Comparison of ENCODE assay signal across 20 cellular contexts in genomic region chr1:34818862-34819261, GRCh38. TPM values are rescaled to one million over a fixed set of nuclear protein-coding genes. Genes with fewer than 3 reads are reported as not detected.
"Had no signal": no experiment of that assay in that cellular context is flagged by ENCODE, and none has a peak within 500 bp of the region (broad histone marks: within the 10 kb centered on the region; RNA-seq: fewer than 3 reads in every experiment).

No MANE protein-coding gene starts in this region.

RNA-seq across cellular contexts. Expression of gene GJA4, which starts 26.1 kb away (rescaled TPM):
- total RNA-seq: activated naive CD8-positive, alpha-beta T cell treated with anti-CD3 and anti-CD28 coated beads for 36 hours; activated naive CD8-positive, alpha-beta T cell treated with anti-CD3 and anti-CD28 coated beads, Interleukin-2, amount 10 ng/mL, durations not matched to agents 7 days and 5 days; activated T-helper 1 cell treated with anti-CD3 and anti-CD28 coated beads, Interleukin-12 subunit alpha, Interleukin-12 subunit beta, Interleukin-2, Interleukin-4 antibody, amounts not matched to agents 30 ng/mL and 10 ng/mL and 1 ng/mL, durations not matched to agents 14 hours and 24 hours and 36 hours; activated T-helper 17 cell treated with anti-CD3 and anti-CD28 coated beads, Interleukin-2, amount 50 U/mL, for 72 hours; activated T-helper 2 cell treated with anti-CD3 and anti-CD28 coated beads, Interferon-gamma antibody, Interleukin-2, Interleukin-4, amounts not matched to agents 10 μg/mL and 5 μg/mL and 100 μg/mL, durations not matched to agents 14 hours and 24 hours and 36 hours; astrocyte; bronchial epithelial cell had no signal
- polyA plus RNA-seq: cardiac muscle cell had no signal

RNA-seq across cellular contexts. Expression of gene GJB3, which starts 37.8 kb away (rescaled TPM):
- total RNA-seq: activated naive CD4-positive, alpha-beta T cell treated with anti-CD3 and anti-CD28 coated beads for 36 hours; activated naive CD4-positive, alpha-beta T cell treated with anti-CD3 and anti-CD28 coated beads, Interleukin-2, amount 50 U/mL, for 72 hours; activated naive CD8-positive, alpha-beta T cell treated with anti-CD3 and anti-CD28 coated beads for 36 hours; activated naive CD8-positive, alpha-beta T cell treated with anti-CD3 and anti-CD28 coated beads, Interleukin-2, amount 10 ng/mL, durations not matched to agents 7 days and 5 days; activated T-cell treated with anti-CD3 and anti-CD28 coated beads, Interleukin-2, amount 50 U/mL, for 4 hours; activated T-cell treated with anti-CD3 and anti-CD28 coated beads, Interleukin-2, amount 50 U/mL, for 72 hours; activated T-helper 1 cell treated with anti-CD3 and anti-CD28 coated beads, Interleukin-12 subunit alpha, Interleukin-12 subunit beta, Interleukin-2, Interleukin-4 antibody, amounts not matched to agents 30 ng/mL and 10 ng/mL and 1 ng/mL, durations not matched to agents 14 hours and 24 hours and 36 hours; activated T-helper 17 cell treated with anti-CD3 and anti-CD28 coated beads, Interleukin-2, amount 50 U/mL, for 72 hours; activated T-helper 2 cell treated with anti-CD3 and anti-CD28 coated beads, Interferon-gamma antibody, Interleukin-2, Interleukin-4, amounts not matched to agents 10 μg/mL and 5 μg/mL and 100 μg/mL, durations not matched to agents 14 hours and 24 hours and 36 hours; ascending aorta; cardiac muscle cell; cardiac septum; cerebellum; chondrocyte had no signal
- polyA plus RNA-seq: cardiac muscle cell had no signal

RNA-seq across cellular contexts. Expression of gene GJB4, which starts 59.3 kb away (rescaled TPM):
- total RNA-seq: activated naive CD4-positive, alpha-beta T cell treated with anti-CD3 and anti-CD28 coated beads for 36 hours; activated naive CD4-positive, alpha-beta T cell treated with anti-CD3 and anti-CD28 coated beads, Interleukin-2, amount 50 U/mL, for 72 hours; activated naive CD8-positive, alpha-beta T cell treated with anti-CD3 and anti-CD28 coated beads for 36 hours; activated naive CD8-positive, alpha-beta T cell treated with anti-CD3 and anti-CD28 coated beads, Interleukin-2, amount 10 ng/mL, durations not matched to agents 7 days and 5 days; activated T-cell treated with anti-CD3 and anti-CD28 coated beads, Interleukin-2, amount 50 U/mL, for 4 hours; activated T-cell treated with anti-CD3 and anti-CD28 coated beads, Interleukin-2, amount 50 U/mL, for 72 hours; activated T-helper 1 cell treated with anti-CD3 and anti-CD28 coated beads, Interleukin-12 subunit alpha, Interleukin-12 subunit beta, Interleukin-2, Interleukin-4 antibody, amounts not matched to agents 30 ng/mL and 10 ng/mL and 1 ng/mL, durations not matched to agents 14 hours and 24 hours and 36 hours; activated T-helper 17 cell treated with anti-CD3 and anti-CD28 coated beads, Interleukin-2, amount 50 U/mL, for 72 hours; activated T-helper 2 cell treated with anti-CD3 and anti-CD28 coated beads, Interferon-gamma antibody, Interleukin-2, Interleukin-4, amounts not matched to agents 10 μg/mL and 5 μg/mL and 100 μg/mL, durations not matched to agents 14 hours and 24 hours and 36 hours; adrenal gland; aorta; ascending aorta; astrocyte; body of pancreas; cardiac muscle cell; cardiac septum; cerebellum; chondrocyte had no signal
- polyA plus RNA-seq: adipose tissue, adrenal gland, aorta, cardiac muscle cell had no signal
